In genomic region chr15:39403674-39404117, GRCh38 we compare ENCODE assay signal across 11 cellular contexts.
DNase-seq lines count a peak whose midpoint lies in the region; ATAC-seq, FAIRE-seq and TF ChIP-seq lines count a peak whose summit lies in the region.
"Had no signal": no experiment of that assay in that cellular context is flagged by ENCODE, and none has a peak within 500 bp of the region (broad histone marks: within the 10 kb centered on the region; RNA-seq: fewer than 3 reads in every experiment).

No MANE protein-coding gene starts in this region.

- peak overlapping the region; percentile 62 to 64 for H3K18ac ChIP-seq in mesenchymal stem cell (ENCODE audit: low read depth in 1 of 2, low read length in 2 of 2)

- TF ChIP-seq POLR2A in H54 (IDR thresholded peaks at IDR 0.05; ENCODE audit: low read depth, low read length): no peak

- H3K27me3 Mint-ChIP-seq in natural killer cell (ENCODE audit: low read depth in 2 of 2): peaks cover 21 to 68% of the 10 kb centered on the region in 2 donors
- peaks cover 22% of the 10 kb centered on the region for H3K27me3 Mint-ChIP-seq in activated CD4-positive, alpha-beta memory T cell treated with anti-CD3 and anti-CD28 coated beads, Interleukin-2, amount 10 ng/mL, durations not matched to agents 7 days and 5 days

- H2BK12ac ChIP-seq in mesenchymal stem cell (ENCODE audit: low read length in 2 of 2): peak overlapping the region; percentile 40 to 77

- H3K9me3 Mint-ChIP-seq in natural killer cell: no peaks in the 10 kb centered on the region
- no peaks in the 10 kb centered on the region for H3K9me3 Mint-ChIP-seq in activated CD4-positive, alpha-beta memory T cell treated with anti-CD3 and anti-CD28 coated beads, Interleukin-2, amount 10 ng/mL, durations not matched to agents 7 days and 5 days

- H3K23ac ChIP-seq in mesenchymal stem cell (ENCODE audit: low read length in 2 of 2): no peak overlapping the region

- intact Hi-C loops in natural killer cell (cut with micrococcal nuclease): no loop called here
- intact Hi-C loops in left ventricle myocardium inferior (cut with micrococcal nuclease): no loop called here

- POLR2A ChIA-PET in activated CD4-positive, alpha-beta memory T cell treated with anti-CD3 and anti-CD28 coated beads, Interleukin-2, amount 10 ng/mL, durations not matched to agents 7 days and 5 days (lab: Charles Lee): no interaction called here

- H2AFZ ChIP-seq in mesenchymal stem cell (ENCODE audit: low read depth, low read length): no peak overlapping the region

- no peaks in the 10 kb centered on the region for H3K4me1 Mint-ChIP-seq in natural killer cell
- H3K4me1 Mint-ChIP-seq in activated CD4-positive, alpha-beta memory T cell treated with anti-CD3 and anti-CD28 coated beads, Interleukin-2, amount 10 ng/mL, durations not matched to agents 7 days and 5 days: no peaks in the 10 kb centered on the region

- peak; percentile 72 for FAIRE-seq in H54 (lab: Jason Lieb, UNC)
- FAIRE-seq: endometrium had no signal

- H3K79me1 ChIP-seq in mesenchymal stem cell (replicated peaks; ENCODE audit: low read length, poor library complexity, severe bottlenecking): no peaks in the 10 kb centered on the region

- H3K36me3 ChIP-seq in mesenchymal stem cell (ENCODE audit: control insufficient read depth in 1 of 2, insufficient read depth in 2 of 2, low read depth in 1 of 2, low read length in 2 of 2) (no peaks in the 10 kb centered on the region), BE2C (no peaks in the 10 kb centered on the region), left ventricle myocardium inferior (no peaks in the 10 kb centered on the region)
- H3K36me3 ChIP-seq: thyroid gland had no signal

- peak overlapping the region in 1 of 2 experiments; percentile 36 for H3K14ac ChIP-seq in mesenchymal stem cell (ENCODE audit: low read length in 2 of 2)

- H3K27me3 ChIP-seq in mesenchymal stem cell (ENCODE audit: control insufficient read depth in 1 of 2, insufficient read depth in 1 of 2, low read length in 2 of 2) (no peaks in the 10 kb centered on the region), BE2C (peaks cover 3% of the 10 kb centered on the region), left ventricle myocardium inferior (ENCODE audit: low read depth) (no peaks in the 10 kb centered on the region)
- H3K27me3 ChIP-seq: thyroid gland had no signal

- no peak overlapping the region for H2BK120ac ChIP-seq in mesenchymal stem cell (ENCODE audit: low read depth, low read length)

- H3K27ac Mint-ChIP-seq in natural killer cell: no peak overlapping the region
- no peak overlapping the region for H3K27ac Mint-ChIP-seq in activated CD4-positive, alpha-beta memory T cell treated with anti-CD3 and anti-CD28 coated beads, Interleukin-2, amount 10 ng/mL, durations not matched to agents 7 days and 5 days

- H3K27ac ChIP-seq in mesenchymal stem cell (ENCODE audit: low read length, poor library complexity, severe bottlenecking) (peak overlapping the region; percentile 41), left ventricle myocardium inferior (replicated peaks) (no peak overlapping the region)
- H3K27ac ChIP-seq: thyroid gland had no signal

- H3K4ac ChIP-seq in mesenchymal stem cell (ENCODE audit: low read depth in 1 of 2, low read length in 2 of 2): no peak overlapping the region

- peak overlapping the region; percentile 61 for H4K91ac ChIP-seq in mesenchymal stem cell (ENCODE audit: low read length)

- H3K9me3 ChIP-seq in mesenchymal stem cell (ENCODE audit: control insufficient read depth, low read length): no peaks in the 10 kb centered on the region
- no peaks in the 10 kb centered on the region for H3K9me3 ChIP-seq in BE2C
- no peaks in the 10 kb centered on the region for H3K9me3 ChIP-seq in left ventricle myocardium inferior (replicated peaks)
- H3K9me3 ChIP-seq: thyroid gland had no signal

- H3K4me1 ChIP-seq in mesenchymal stem cell (ENCODE audit: control insufficient read depth, insufficient read depth, low read depth, low read length) (peaks cover 3% of the 10 kb centered on the region), BE2C (no peaks in the 10 kb centered on the region), left ventricle myocardium inferior (peaks cover 30% of the 10 kb centered on the region)

- H2BK5ac ChIP-seq in mesenchymal stem cell (ENCODE audit: low read depth, low read length, poor library complexity, severe bottlenecking): no peak overlapping the region

- DNase-seq in H54 (ENCODE audit: insufficient read length, low spot score): no peak
- DNase-seq in NCI-H2029 treated with DMSO at 0.1 percent for 48 hours (lab: John Stamatoyannopoulos, UW): peak; percentile 79
- DNase-seq in astrocyte of the spinal cord (ENCODE audit: low read depth, low spot score): peak; percentile 36
- DNase-seq in mesenchymal stem cell: peak; percentile 53
- DNase-seq in natural killer cell: no peak
- no peak for DNase-seq in BE2C
- DNase-seq in activated CD4-positive, alpha-beta memory T cell treated with anti-CD3 and anti-CD28 coated beads, Interleukin-2, amount 10 ng/mL, durations not matched to agents 7 days and 5 days: no peak
- DNase-seq in left ventricle myocardium inferior: no peak
- DNase-seq: activated gamma-delta T cell, thyroid gland had no signal

- ATAC-seq in natural killer cell: no peak

- CTCF ChIA-PET in activated CD4-positive, alpha-beta memory T cell treated with anti-CD3 and anti-CD28 coated beads, Interleukin-2, amount 10 ng/mL, durations not matched to agents 7 days and 5 days (lab: Charles Lee): no interaction called here

- H3K4me3 ChIP-seq in astrocyte of the spinal cord (ENCODE audit: low read depth, low read length) (no peak overlapping the region), mesenchymal stem cell (ENCODE audit: insufficient read depth in 1 of 2, low read depth in 1 of 2, low read length in 2 of 2) (peak overlapping the region in 1 of 2 experiments; percentile 6), BE2C (ENCODE audit: low read depth, low read length) (no peak overlapping the region), left ventricle myocardium inferior (no peak overlapping the region)
- H3K4me3 ChIP-seq: thyroid gland had no signal

- H3K9ac ChIP-seq in mesenchymal stem cell (ENCODE audit: low read length): peak overlapping the region; percentile 16

- H2AK5ac ChIP-seq in mesenchymal stem cell (ENCODE audit: low read length, severe bottlenecking): no peak overlapping the region

- no peak overlapping the region for H3K4me3 Mint-ChIP-seq in natural killer cell
- H3K4me3 Mint-ChIP-seq in activated CD4-positive, alpha-beta memory T cell treated with anti-CD3 and anti-CD28 coated beads, Interleukin-2, amount 10 ng/mL, durations not matched to agents 7 days and 5 days: no peak overlapping the region

- H2BK15ac ChIP-seq in mesenchymal stem cell (ENCODE audit: low read depth, poor library complexity, severe bottlenecking): no peak overlapping the region

- 43% methylated on average over 2 of the region's 3 CpGs for WGBS in mesenchymal stem cell

- peak overlapping the region; percentile 20 for H3K4me2 ChIP-seq in mesenchymal stem cell (ENCODE audit: low read length, poor library complexity, severe bottlenecking)

- no peaks in the 10 kb centered on the region for H3K36me3 Mint-ChIP-seq in natural killer cell
- no peaks in the 10 kb centered on the region for H3K36me3 Mint-ChIP-seq in activated CD4-positive, alpha-beta memory T cell treated with anti-CD3 and anti-CD28 coated beads, Interleukin-2, amount 10 ng/mL, durations not matched to agents 7 days and 5 days (ENCODE audit: low read depth)

- peak overlapping the region; percentile 72 for H4K8ac ChIP-seq in mesenchymal stem cell (ENCODE audit: low read length)

- in situ Hi-C loops in astrocyte of the spinal cord (cut with HindIII; ENCODE audit: low sequenced_read_pairs): no loop called here

- TF ChIP-seq CTCF in astrocyte of the spinal cord (IDR thresholded peaks at IDR 0.05; ENCODE audit: low read depth, low read length) (no peak), natural killer cell (IDR thresholded peaks at IDR 0.05) (no peak), BE2C (IDR thresholded peaks at IDR 0.05; ENCODE audit: low read depth, low read length) (no peak), left ventricle myocardium inferior (IDR thresholded peaks at IDR 0.05; ENCODE audit: borderline replicate concordance) (no peak)

Comparison
In these comparisons a context has a peak if more than half of its experiments do, and no peak if none do; other contexts are left out.
1. DNase-seq: peak in NCI-H2029 treated with DMSO at 0.1 percent for 48 hours (single experiment), astrocyte of the spinal cord (single experiment) and mesenchymal stem cell (single experiment); none in H54 (single experiment), natural killer cell (single experiment), BE2C (single experiment), activated CD4-positive, alpha-beta memory T cell treated with anti-CD3 and anti-CD28 coated beads, Interleukin-2, amount 10 ng/mL, durations not matched to agents 7 days and 5 days (single experiment) and left ventricle myocardium inferior (single experiment).